ENCODE assay signal across 2 cellular contexts in the genomic region with DNA sequence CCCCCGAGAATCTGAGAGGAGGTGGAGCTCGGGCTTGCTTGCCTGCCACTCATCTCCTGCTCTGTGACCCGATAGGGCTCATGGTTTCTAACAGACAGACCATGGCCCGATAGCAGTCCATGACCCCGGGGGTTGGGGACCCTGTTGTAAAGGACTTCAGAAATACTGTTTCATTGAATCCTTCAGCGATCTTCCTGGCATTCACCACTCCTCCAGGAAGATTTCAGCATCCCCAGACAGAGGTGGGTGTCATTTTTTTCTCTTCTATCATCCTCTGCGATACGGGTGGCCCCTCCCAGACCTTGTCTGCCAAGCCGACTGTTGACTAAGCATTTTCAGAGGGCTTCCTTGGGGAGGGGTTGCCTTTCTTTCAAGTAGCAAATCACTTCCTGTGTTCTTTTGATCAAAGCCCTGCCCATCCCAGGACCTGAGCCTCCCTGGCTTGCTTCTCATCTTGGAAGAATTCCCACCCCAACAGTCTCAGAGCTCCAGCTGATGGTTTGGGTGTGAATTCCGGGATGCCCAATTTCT.
TF ChIP-seq lines count a peak whose summit lies in the region.

No MANE protein-coding gene starts in this region.

TF ChIP-seq in SK-N-SH, 30 proteins besides CTCF, POLR2A, EP300 and RAD21 (continued from another document):
- TF ChIP-seq REST (IDR thresholded peaks at IDR 0.05; ENCODE audit: low read depth, low read length) (no peak), JUND (IDR thresholded peaks at IDR 0.05) (no peak)

TF ChIP-seq in SK-N-SH treated with all-trans-retinoic acid at 6 μM for 48 hours, 23 proteins besides CTCF, POLR2A, EP300 and RAD21 (continued from another document):
- TF ChIP-seq CREB5 (CRISPR knock-in tag; IDR thresholded peaks at IDR 0.05; ENCODE audit: low read depth): no peak
- TF ChIP-seq CSDC2 (CRISPR knock-in tag; IDR thresholded peaks at IDR 0.05): no peak
- TF ChIP-seq BACH2 (CRISPR knock-in tag; IDR thresholded peaks at IDR 0.05; ENCODE audit: borderline replicate concordance): no peak
- TF ChIP-seq, protein P1, sequence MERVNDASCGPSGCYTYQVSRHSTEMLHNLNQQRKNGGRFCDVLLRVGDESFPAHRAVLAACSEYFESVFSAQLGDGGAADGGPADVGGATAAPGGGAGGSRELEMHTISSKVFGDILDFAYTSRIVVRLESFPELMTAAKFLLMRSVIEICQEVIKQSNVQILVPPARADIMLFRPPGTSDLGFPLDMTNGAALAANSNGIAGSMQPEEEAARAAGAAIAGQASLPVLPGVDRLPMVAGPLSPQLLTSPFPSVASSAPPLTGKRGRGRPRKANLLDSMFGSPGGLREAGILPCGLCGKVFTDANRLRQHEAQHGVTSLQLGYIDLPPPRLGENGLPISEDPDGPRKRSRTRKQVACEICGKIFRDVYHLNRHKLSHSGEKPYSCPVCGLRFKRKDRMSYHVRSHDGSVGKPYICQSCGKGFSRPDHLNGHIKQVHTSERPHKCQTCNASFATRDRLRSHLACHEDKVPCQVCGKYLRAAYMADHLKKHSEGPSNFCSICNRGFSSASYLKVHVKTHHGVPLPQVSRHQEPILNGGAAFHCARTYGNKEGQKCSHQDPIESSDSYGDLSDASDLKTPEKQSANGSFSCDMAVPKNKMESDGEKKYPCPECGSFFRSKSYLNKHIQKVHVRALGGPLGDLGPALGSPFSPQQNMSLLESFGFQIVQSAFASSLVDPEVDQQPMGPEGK (CRISPR knock-in tag; IDR thresholded peaks at IDR 0.05; ENCODE audit: borderline replicate concordance): no peak
